ENCODE assay signal across 14 cellular contexts in the genomic region with DNA sequence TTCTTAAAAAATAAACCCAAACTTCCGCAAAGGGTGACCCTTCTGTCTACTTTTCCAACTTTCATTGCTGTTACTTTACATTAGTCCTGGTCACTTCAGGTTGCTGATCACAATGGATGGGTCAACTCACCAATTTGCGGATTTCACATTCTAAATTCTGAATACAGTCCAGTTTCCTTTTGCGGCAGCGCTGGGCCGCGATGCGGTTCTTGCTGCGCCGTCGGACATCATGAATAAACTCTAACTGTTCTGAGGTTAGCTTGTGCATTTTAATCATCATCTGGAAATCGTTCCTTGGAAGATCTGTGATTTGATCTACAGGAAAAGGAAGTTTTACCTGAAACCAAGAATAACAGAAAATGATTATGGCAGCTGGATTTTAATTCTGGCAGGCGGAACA. TPM values are rescaled to one million over a fixed set of nuclear protein-coding genes. Genes with fewer than 3 reads are reported as not detected.
DNase-seq lines count a peak whose midpoint lies in the region; ATAC-seq lines count a peak whose summit lies in the region.
"Had no signal": no experiment of that assay in that cellular context is flagged by ENCODE, and none has a peak within 500 bp of the region (broad histone marks: within the 10 kb centered on the region; RNA-seq: fewer than 3 reads in every experiment).

No MANE protein-coding gene starts in this region.

- H3K27ac Mint-ChIP-seq in activated naive CD4-positive, alpha-beta T cell treated with anti-CD3 and anti-CD28 coated beads, Interleukin-2, amount 50 U/mL, for 24 hours, result peak overlapping the region; percentile 51
- H3K27ac Mint-ChIP-seq in activated naive CD8-positive, alpha-beta T cell, result peak overlapping the region; percentile 84
- H3K27ac Mint-ChIP-seq in activated T-helper 2 cell treated with anti-CD3 and anti-CD28 coated beads, Interferon-gamma antibody, Interleukin-2, Interleukin-4, amounts not matched to agents 10 μg/mL and 5 μg/mL and 100 μg/mL, durations not matched to agents 14 hours and 24 hours and 36 hours, result no peak overlapping the region
- H3K27ac Mint-ChIP-seq: CD8-positive, alpha-beta T cell; GM23338 had no signal

- no peak overlapping the region for H3K4me3 Mint-ChIP-seq in activated naive CD4-positive, alpha-beta T cell treated with anti-CD3 and anti-CD28 coated beads, Interleukin-2, amount 50 U/mL, for 24 hours
- no peak overlapping the region for H3K4me3 Mint-ChIP-seq in activated naive CD8-positive, alpha-beta T cell
- H3K4me3 Mint-ChIP-seq in activated T-helper 2 cell treated with anti-CD3 and anti-CD28 coated beads, Interferon-gamma antibody, Interleukin-2, Interleukin-4, amounts not matched to agents 10 μg/mL and 5 μg/mL and 100 μg/mL, durations not matched to agents 14 hours and 24 hours and 36 hours (ENCODE audit: low read depth), result no peak overlapping the region
- H3K4me3 Mint-ChIP-seq: B cell; CD8-positive, alpha-beta T cell; GM23338 had no signal

- H3K36me3 Mint-ChIP-seq in activated naive CD4-positive, alpha-beta T cell treated with anti-CD3 and anti-CD28 coated beads, Interleukin-2, amount 50 U/mL, for 24 hours, result peaks cover 19% of the 10 kb centered on the region
- peaks cover 19% of the 10 kb centered on the region for H3K36me3 Mint-ChIP-seq in activated naive CD8-positive, alpha-beta T cell
- H3K36me3 Mint-ChIP-seq in activated T-helper 2 cell treated with anti-CD3 and anti-CD28 coated beads, Interferon-gamma antibody, Interleukin-2, Interleukin-4, amounts not matched to agents 10 μg/mL and 5 μg/mL and 100 μg/mL, durations not matched to agents 14 hours and 24 hours and 36 hours (ENCODE audit: low read depth), result peaks cover 88% of the 10 kb centered on the region

- H3K27me3 Mint-ChIP-seq in activated naive CD4-positive, alpha-beta T cell treated with anti-CD3 and anti-CD28 coated beads, Interleukin-2, amount 50 U/mL, for 24 hours, result no peaks in the 10 kb centered on the region
- H3K27me3 Mint-ChIP-seq in activated naive CD8-positive, alpha-beta T cell, result no peaks in the 10 kb centered on the region
- no peaks in the 10 kb centered on the region for H3K27me3 Mint-ChIP-seq in activated T-helper 2 cell treated with anti-CD3 and anti-CD28 coated beads, Interferon-gamma antibody, Interleukin-2, Interleukin-4, amounts not matched to agents 10 μg/mL and 5 μg/mL and 100 μg/mL, durations not matched to agents 14 hours and 24 hours and 36 hours (ENCODE audit: low read depth)
- H3K27me3 Mint-ChIP-seq: B cell had no signal

- intact Hi-C loops in activated T-helper 2 cell treated with anti-CD3 and anti-CD28 coated beads, Interferon-gamma antibody, Interleukin-2, Interleukin-4, amounts not matched to agents 10 μg/mL and 5 μg/mL and 100 μg/mL, durations not matched to agents 14 hours and 24 hours and 36 hours (cut with micrococcal nuclease), result no loop called here

- no peak for DNase-seq in activated naive CD4-positive, alpha-beta T cell (lab: John Stamatoyannopoulos, UW)
- DNase-seq in islet precursor cell, result peak; percentile 12
- DNase-seq in activated T-helper 2 cell treated with anti-CD3 and anti-CD28 coated beads, Interferon-gamma antibody, Interleukin-2, Interleukin-4, amounts not matched to agents 10 μg/mL and 5 μg/mL and 100 μg/mL, durations not matched to agents 14 hours and 24 hours and 36 hours (ENCODE audit: low spot score), result no peak
- DNase-seq: Calu3; CD8-positive, alpha-beta T cell; DMS79 treated with DMSO at 0.1 percent for 48 hours; GF-D8; HCEC 1CT had no signal

- H3K4me1 Mint-ChIP-seq in activated naive CD4-positive, alpha-beta T cell treated with anti-CD3 and anti-CD28 coated beads, Interleukin-2, amount 50 U/mL, for 24 hours, result peaks cover 42% of the 10 kb centered on the region
- H3K4me1 Mint-ChIP-seq in activated naive CD8-positive, alpha-beta T cell (ENCODE audit: low read depth), result peaks cover 36% of the 10 kb centered on the region
- H3K4me1 Mint-ChIP-seq in activated T-helper 2 cell treated with anti-CD3 and anti-CD28 coated beads, Interferon-gamma antibody, Interleukin-2, Interleukin-4, amounts not matched to agents 10 μg/mL and 5 μg/mL and 100 μg/mL, durations not matched to agents 14 hours and 24 hours and 36 hours (ENCODE audit: low read depth), result peaks cover 27% of the 10 kb centered on the region

- no peaks in the 10 kb centered on the region for H3K9me3 Mint-ChIP-seq in activated naive CD4-positive, alpha-beta T cell treated with anti-CD3 and anti-CD28 coated beads, Interleukin-2, amount 50 U/mL, for 24 hours
- no peaks in the 10 kb centered on the region for H3K9me3 Mint-ChIP-seq in activated naive CD8-positive, alpha-beta T cell (ENCODE audit: low read depth)
- H3K9me3 Mint-ChIP-seq in activated T-helper 2 cell treated with anti-CD3 and anti-CD28 coated beads, Interferon-gamma antibody, Interleukin-2, Interleukin-4, amounts not matched to agents 10 μg/mL and 5 μg/mL and 100 μg/mL, durations not matched to agents 14 hours and 24 hours and 36 hours, result no peaks in the 10 kb centered on the region
- H3K9me3 Mint-ChIP-seq: CD8-positive, alpha-beta T cell; GM23338 had no signal

- no peak for ATAC-seq in HG02610 (IDR thresholded peaks at IDR 0.05; ENCODE audit: unreplicated experiment)
- ATAC-seq: CD8-positive, alpha-beta T cell; GM23338 had no signal

RNA-seq across cellular contexts. Expression of gene GJA10, which starts 43.7 kb away (rescaled TPM):
- 0.11 and 0.32 TPM in 2 replicates for total RNA-seq in activated T-helper 2 cell treated with anti-CD3 and anti-CD28 coated beads, Interferon-gamma antibody, Interleukin-2, Interleukin-4, amounts not matched to agents 10 μg/mL and 5 μg/mL and 100 μg/mL, durations not matched to agents 14 hours and 24 hours and 36 hours
- total RNA-seq: A172; B cell; Calu3; CD8-positive, alpha-beta T cell; GM23338 had no signal
